Comparison of ENCODE assay signal across 12 cellular contexts in the genomic region with DNA sequence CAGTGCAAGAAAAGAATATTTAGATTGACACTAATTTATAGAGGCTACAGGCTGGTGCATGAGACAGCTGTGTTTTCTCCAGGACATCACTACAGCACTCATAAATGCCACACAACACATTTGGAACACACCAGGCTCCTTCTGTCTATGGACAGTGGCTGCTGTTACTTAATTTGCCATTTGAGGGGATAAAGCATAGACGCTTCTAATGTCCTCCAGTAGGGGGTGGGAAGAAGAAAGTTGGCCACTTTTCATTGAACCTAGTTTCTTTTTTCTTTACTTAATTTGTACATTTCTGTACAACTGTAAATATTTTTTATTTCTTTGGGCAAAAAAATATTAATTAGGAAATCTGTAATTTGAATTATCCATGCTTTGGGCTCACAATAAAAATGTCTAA. TPM values are rescaled to one million over a fixed set of nuclear protein-coding genes. Genes with fewer than 3 reads are reported as not detected.
DNase-seq lines count a peak whose midpoint lies in the region; ATAC-seq and TF ChIP-seq lines count a peak whose summit lies in the region.
"Had no signal": no experiment of that assay in that cellular context is flagged by ENCODE, and none has a peak within 500 bp of the region (broad histone marks: within the 10 kb centered on the region; RNA-seq: fewer than 3 reads in every experiment).

No MANE protein-coding gene starts in this region.

- no peaks in the 10 kb centered on the region for H3K4me1 ChIP-seq in Panc1 (ENCODE audit: control insufficient read depth, insufficient read depth, low read length)

- BruUV-seq in Panc1 (replicated peaks; lab: Mats Ljungman, UMichigan): no TSS peak

- no peak overlapping the region for H3K27ac Mint-ChIP-seq in activated CD8-positive, alpha-beta memory T cell treated with anti-CD3 and anti-CD28 coated beads, Interleukin-2, amount 10 ng/mL, durations not matched to agents 7 days and 5 days
- H3K27ac Mint-ChIP-seq: natural killer cell had no signal

- intact Hi-C loops in Panc1 (cut with micrococcal nuclease; ENCODE audit: unreplicated experiment): no loop called here

- no peaks in the 10 kb centered on the region for H3K9me3 Mint-ChIP-seq in activated CD8-positive, alpha-beta memory T cell treated with anti-CD3 and anti-CD28 coated beads, Interleukin-2, amount 10 ng/mL, durations not matched to agents 7 days and 5 days (ENCODE audit: low read depth)
- H3K9me3 Mint-ChIP-seq: natural killer cell had no signal

- H3K27me3 ChIP-seq in Panc1 (ENCODE audit: control insufficient read depth, insufficient read depth, low read length): no peaks in the 10 kb centered on the region

- H3K4me3 Mint-ChIP-seq in activated CD8-positive, alpha-beta memory T cell treated with anti-CD3 and anti-CD28 coated beads, Interleukin-2, amount 10 ng/mL, durations not matched to agents 7 days and 5 days: no peak overlapping the region
- H3K4me3 Mint-ChIP-seq: central memory CD8-positive, alpha-beta T cell; natural killer cell had no signal

- H3K36me3 Mint-ChIP-seq in activated CD8-positive, alpha-beta memory T cell treated with anti-CD3 and anti-CD28 coated beads, Interleukin-2, amount 10 ng/mL, durations not matched to agents 7 days and 5 days: no peaks in the 10 kb centered on the region
- H3K36me3 Mint-ChIP-seq: natural killer cell had no signal

- peaks cover 26% of the 10 kb centered on the region for H3K27me3 Mint-ChIP-seq in activated CD8-positive, alpha-beta memory T cell treated with anti-CD3 and anti-CD28 coated beads, Interleukin-2, amount 10 ng/mL, durations not matched to agents 7 days and 5 days

- ATAC-seq in GM21367 (IDR thresholded peaks at IDR 0.05; ENCODE audit: unreplicated experiment) (peak; percentile 74), Panc1 (no peak), HG03135 (IDR thresholded peaks at IDR 0.05; ENCODE audit: unreplicated experiment) (no peak), omental fat pad (ENCODE audit: low FRiP score) (no peak)
- ATAC-seq in activated CD8-positive, alpha-beta memory T cell treated with anti-CD3 and anti-CD28 coated beads, Interleukin-2, amount 10 ng/mL, durations not matched to agents 7 days and 5 days: no peak
- ATAC-seq: natural killer cell had no signal

- peak; percentile 33 for TF ChIP-seq CTCF in AG10803 (conservative IDR thresholded peaks at IDR 0.05; ENCODE audit: low read length)
- TF ChIP-seq CTCF in Panc1 (IDR thresholded peaks at IDR 0.05): peak; percentile 25; the same call in 1 of the 2 replicates
- peak; percentile 41 for TF ChIP-seq CTCF in fibroblast of villous mesenchyme (IDR thresholded peaks at IDR 0.05; ENCODE audit: insufficient read depth, low read depth, low read length)
- TF ChIP-seq CTCF in omental fat pad (IDR thresholded peaks at IDR 0.05): no peak

- POLR2A ChIA-PET in Panc1 (lab: Charles Lee): no interaction called here

- CTCF ChIA-PET in Panc1 (lab: Charles Lee): no interaction called here
- CTCF ChIA-PET in activated CD8-positive, alpha-beta memory T cell treated with anti-CD3 and anti-CD28 coated beads, Interleukin-2, amount 10 ng/mL, durations not matched to agents 7 days and 5 days (lab: Charles Lee): no interaction called here

- DNase-seq in AG10803 (ENCODE audit: low read depth) (no peak), Panc1 (ENCODE audit: low read depth, low spot score) (no peak), fibroblast of villous mesenchyme (ENCODE audit: low read depth) (no peak), activated gamma-delta T cell (lab: John Stamatoyannopoulos, UW) (no peak), omental fat pad (ENCODE audit: low spot score) (no peak)
- DNase-seq in activated CD8-positive, alpha-beta memory T cell treated with anti-CD3 and anti-CD28 coated beads, Interleukin-2, amount 10 ng/mL, durations not matched to agents 7 days and 5 days: no peak
- DNase-seq: natural killer cell, NCI-H1048, trophoblast cell had no signal

- no peaks in the 10 kb centered on the region for H3K4me1 Mint-ChIP-seq in activated CD8-positive, alpha-beta memory T cell treated with anti-CD3 and anti-CD28 coated beads, Interleukin-2, amount 10 ng/mL, durations not matched to agents 7 days and 5 days
- H3K4me1 Mint-ChIP-seq: central memory CD8-positive, alpha-beta T cell; natural killer cell had no signal

- in situ Hi-C loops in Panc1 (cut with HindIII; ENCODE audit: low pct_unique_long_range_greater_than_20kb, low sequenced_read_pairs): no loop called here

- H3K36me3 ChIP-seq in Panc1 (ENCODE audit: control insufficient read depth, insufficient read depth, low read length): no peaks in the 10 kb centered on the region

- no peak overlapping the region for H3K27ac ChIP-seq in Panc1 (ENCODE audit: low read length)

- no peak overlapping the region for H3K4me3 ChIP-seq in AG10803 (ENCODE audit: low read length)
- no peak overlapping the region for H3K4me3 ChIP-seq in Panc1 (ENCODE audit: low read depth in 2 of 2, low read length in 2 of 2)
- no peak overlapping the region for H3K4me3 ChIP-seq in fibroblast of villous mesenchyme (ENCODE audit: low read depth, low read length)

- H3K9me3 ChIP-seq in Panc1 (ENCODE audit: control insufficient read depth, insufficient read depth, low read depth, low read length): no peaks in the 10 kb centered on the region

RNA-seq across cellular contexts. Expression of a gene that starts 12.4 kb away (rescaled TPM):
- total RNA-seq in Panc1 (2021; ENCODE audit: unreplicated experiment) (0.05 TPM), fibroblast of villous mesenchyme (0.43 and 0.64 TPM in 2 replicates), omental fat pad (10 to 100 TPM; 12.0 to 50.0 (median 20.6) TPM)
- not detected for polyA plus RNA-seq in Panc1 (2012; ENCODE audit: insufficient read length)
- total RNA-seq in activated CD8-positive, alpha-beta memory T cell treated with anti-CD3 and anti-CD28 coated beads, Interleukin-2, amount 10 ng/mL, durations not matched to agents 7 days and 5 days: not detected

RNA-seq across cellular contexts. Expression of a gene that starts 37.0 kb away (rescaled TPM):
- total RNA-seq in Panc1 (2021; ENCODE audit: unreplicated experiment): not detected
- polyA plus RNA-seq in Panc1 (2012; ENCODE audit: insufficient read length): not detected
- total RNA-seq in fibroblast of villous mesenchyme: under 0.01 TPM in 2 replicates
- not detected for total RNA-seq in activated CD8-positive, alpha-beta memory T cell treated with anti-CD3 and anti-CD28 coated beads, Interleukin-2, amount 10 ng/mL, durations not matched to agents 7 days and 5 days
- total RNA-seq in omental fat pad: under 1 TPM in 2 of 4 donors, not detected in 2; 0.16 to 0.25 TPM
- total RNA-seq: natural killer cell had no signal

Comparison
In these comparisons a context has a peak if more than half of its experiments do, and no peak if none do; other contexts are left out.
1. CTCF ChIP-seq: peak in AG10803 (single experiment), Panc1 (single experiment) and fibroblast of villous mesenchyme (single experiment); none in omental fat pad (0 of 3).